ENCODE assay signal across 14 cellular contexts in genomic region chr15:65836665-65837064, GRCh38. TPM values are rescaled to one million over a fixed set of nuclear protein-coding genes. Genes with fewer than 3 reads are reported as not detected.
DNase-seq lines count a peak whose midpoint lies in the region; ATAC-seq and TF ChIP-seq lines count a peak whose summit lies in the region.
"Had no signal": no experiment of that assay in that cellular context is flagged by ENCODE, and none has a peak within 500 bp of the region (broad histone marks: within the 10 kb centered on the region; RNA-seq: fewer than 3 reads in every experiment).

No MANE protein-coding gene starts in this region.

- H3K9me3 ChIP-seq in HEK293 (ENCODE audit: control insufficient read depth, insufficient read depth, low read depth, low read length) = no peaks in the 10 kb centered on the region
- no peaks in the 10 kb centered on the region for H3K9me3 ChIP-seq in neutrophil
- H3K9me3 ChIP-seq: ascending aorta, prostate gland had no signal

- no peak overlapping the region for H3K4me3 Mint-ChIP-seq in WTC11

- H3K4me1 ChIP-seq in HEK293 (ENCODE audit: control insufficient read depth, insufficient read depth, low read length) (peaks cover 15% of the 10 kb centered on the region), neutrophil (ENCODE audit: control insufficient read depth in 1 of 2, insufficient read depth in 1 of 2, low read depth in 1 of 2, low read length in 1 of 2) (peaks cover 84 to 90% of the 10 kb centered on the region in 2 experiments)

- peak; percentile 28 for DNase-seq in NCI-H146 (lab: John Stamatoyannopoulos, UW)
- DNase-seq in NCI-H146 treated with DMSO at 0.1 percent for 48 hours (lab: John Stamatoyannopoulos, UW; ENCODE audit: unreplicated experiment) = no peak
- DNase-seq in WTC11 (ENCODE audit: low spot score) = peak; percentile 55
- DNase-seq in NCI-H345 treated with DMSO at 0.1 percent for 48 hours (lab: John Stamatoyannopoulos, UW; ENCODE audit: unreplicated experiment) = no peak
- DNase-seq in dermis blood vessel endothelial cell = no peak
- no peak for DNase-seq in NCI-H526 treated with DMSO at 0.1 percent for 48 hours (lab: John Stamatoyannopoulos, UW)
- DNase-seq: 8988T, DMS79, NCI-H2029 treated with DMSO at 0.1 percent for 48 hours had no signal

- no peak overlapping the region for H3K27ac ChIP-seq in HEK293 (ENCODE audit: extremely low read depth, low read depth, low read length)
- H3K27ac ChIP-seq in neutrophil = peak overlapping the region; percentile 68
- H3K27ac ChIP-seq: prostate gland had no signal

- H3K27me3 ChIP-seq in neutrophil = no peaks in the 10 kb centered on the region
- H3K27me3 ChIP-seq: ascending aorta had no signal

- no peak overlapping the region; the same call in 1 of the 2 replicates for H3K27ac Mint-ChIP-seq in WTC11

- H3K9me3 Mint-ChIP-seq in WTC11 = no peaks in the 10 kb centered on the region

- peaks cover 51% of the 10 kb centered on the region for H3K4me1 Mint-ChIP-seq in WTC11

- CTCF ChIA-PET in HEK293 (lab: Yijun Ruan, JAX) (interaction anchor here (0.6 to 7.1 kb wide), 20 partner anchors 9 to 536 kb away, joined by 3 to 57 read pairs (median 4); no protein-coding TSS in a partner anchor), WTC11 (lab: Charles Lee) (interaction anchor here (0.8 to 4.2 kb wide), 14 partner anchors 9 to 240 kb away, joined by 3 to 22 read pairs (median 5); partner anchors contain the start of genes INTS14 and RAB11A)

- no peaks in the 10 kb centered on the region for H3K36me3 ChIP-seq in HEK293 (ENCODE audit: control insufficient read depth in 2 of 2, insufficient read depth in 1 of 2, low read length in 2 of 2)
- H3K36me3 ChIP-seq in neutrophil = no peaks in the 10 kb centered on the region
- H3K36me3 ChIP-seq: ascending aorta, prostate gland had no signal

- no peak for ATAC-seq in WTC11
- ATAC-seq: Right ventricle myocardium inferior had no signal

- POLR2A ChIA-PET in HEK293 (lab: Yijun Ruan, JAX) = no interaction called here
- POLR2A ChIA-PET in WTC11 (lab: Charles Lee) = no interaction called here

- no peaks in the 10 kb centered on the region for H3K27me3 Mint-ChIP-seq in WTC11 (ENCODE audit: low read depth)

- no peaks in the 10 kb centered on the region for H3K36me3 Mint-ChIP-seq in WTC11

- H3K4me3 ChIP-seq in HEK293 (ENCODE audit: low read depth, low read length) (no peak overlapping the region), neutrophil (ENCODE audit: low read depth in 1 of 2, low read length in 1 of 2) (no peak overlapping the region)
- H3K4me3 ChIP-seq: ascending aorta, prostate gland had no signal

- TF ChIP-seq CTCF in HEK293 (tag by site-specific recombination; IDR thresholded peaks at IDR 0.05) (peak; percentile 48), WTC11 (IDR thresholded peaks at IDR 0.05) (peak; percentile 31; the same call in 1 of the 2 replicates), neutrophil (IDR thresholded peaks at IDR 0.05) (no peak)

TF ChIP-seq in HEK293, 187 proteins besides CTCF, POLR2A, EP300 and RAD21:
- no peak for TF ChIP-seq ZNF335 (tag by site-specific recombination; conservative IDR thresholded peaks at IDR 0.05)
- TF ChIP-seq ZSCAN5A (tag by site-specific recombination; IDR thresholded peaks at IDR 0.05) = no peak
- peak; percentile 63; the same call in 1 of the 2 replicates for TF ChIP-seq ZNF2 (tag by site-specific recombination; IDR thresholded peaks at IDR 0.05)
- TF ChIP-seq ZNF26 (tag by site-specific recombination; IDR thresholded peaks at IDR 0.05) = no peak
- TF ChIP-seq TCF7L2 (IDR thresholded peaks at IDR 0.05; ENCODE audit: borderline replicate concordance, low read depth, low read length) = no peak
- TF ChIP-seq SP3 (tag by site-specific recombination; IDR thresholded peaks at IDR 0.05) = no peak
- TF ChIP-seq ZNF654 (tag by site-specific recombination; IDR thresholded peaks at IDR 0.05; ENCODE audit: low read depth) = peak; percentile 63

TF ChIP-seq in WTC11, 78 proteins besides CTCF, POLR2A, EP300 and RAD21:
- TF ChIP-seq EMX1 (CRISPR knock-in tag; IDR thresholded peaks at IDR 0.05) = no peak
- no peak for TF ChIP-seq RORB (CRISPR knock-in tag; IDR thresholded peaks at IDR 0.05)
- TF ChIP-seq ATF2 (CRISPR knock-in tag; IDR thresholded peaks at IDR 0.05; ENCODE audit: borderline replicate concordance, low read depth) = no peak

RNA-seq across cellular contexts. Expression of gene RAB11A, which starts 32.6 kb away (rescaled TPM):
- 223 to 245 TPM (median 224 TPM) in 3 replicates for total RNA-seq in WTC11 (2021)
- total RNA-seq in dermis blood vessel endothelial cell = 485 and 795 TPM in 2 replicates

RNA-seq across cellular contexts. Expression of gene DENND4A, which starts 44.6 kb away (rescaled TPM):
- 4.9 to 5.7 TPM (median 5.5 TPM) in 3 replicates for total RNA-seq in WTC11 (2021)
- total RNA-seq in dermis blood vessel endothelial cell = 27.6 and 41.5 TPM in 2 replicates

Comparison
In these comparisons a context has a peak if more than half of its experiments do, and no peak if none do; other contexts are left out.
1. DNase-seq: peak in NCI-H146 (single experiment) and WTC11 (single experiment); none in NCI-H146 treated with DMSO at 0.1 percent for 48 hours (single experiment), NCI-H345 treated with DMSO at 0.1 percent for 48 hours (single experiment), dermis blood vessel endothelial cell (single experiment) and NCI-H526 treated with DMSO at 0.1 percent for 48 hours (single experiment).